In genomic region chr20:17189976-17190710, GRCh38 we compare ENCODE assay signal across 7 cellular contexts. TPM values are rescaled to one million over a fixed set of nuclear protein-coding genes. Genes with fewer than 3 reads are reported as not detected.
"Had no signal": no experiment of that assay in that cellular context is flagged by ENCODE, and none has a peak within 500 bp of the region (broad histone marks: within the 10 kb centered on the region; RNA-seq: fewer than 3 reads in every experiment).

No MANE protein-coding gene starts in this region.

- ATAC-seq: K562 had no signal

- DNase-seq: GOT3, H7, HCEC 1CT, IMR-90, KG1 had no signal

RNA-seq across cellular contexts. Expression of gene PCSK2, which starts 36.7 kb away (rescaled TPM):
- total RNA-seq: HT-29, IMR-90 had no signal
- polyA plus RNA-seq: IMR-90 had no signal
